16 cellular contexts compared by ENCODE assay signal in the genomic region with DNA sequence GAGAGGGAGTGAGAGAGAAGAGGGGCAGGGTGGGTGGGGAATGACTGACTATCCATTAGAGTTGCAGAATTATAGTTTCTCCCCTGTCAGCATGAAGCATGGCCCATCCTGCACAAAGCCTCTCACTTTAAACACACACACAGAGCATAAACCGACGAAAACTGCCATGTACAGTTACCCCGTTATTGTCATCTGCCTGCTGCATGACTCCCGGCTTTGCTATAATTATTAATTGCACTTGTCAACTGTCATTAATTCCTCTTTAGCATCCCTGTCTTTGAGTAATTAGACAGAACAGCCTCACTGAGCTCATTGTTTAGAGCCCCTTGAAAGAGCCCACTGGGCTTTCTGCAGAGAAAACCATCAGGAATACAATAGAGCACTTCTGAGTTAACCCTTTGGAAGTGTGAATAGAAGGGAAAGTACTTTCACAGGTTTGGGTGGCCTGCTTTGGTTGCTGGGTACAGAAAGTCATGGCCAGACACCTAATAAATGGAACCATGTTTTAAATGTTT.
DNase-seq lines count a peak whose midpoint lies in the region; ATAC-seq and TF ChIP-seq lines count a peak whose summit lies in the region.
"Had no signal": no experiment of that assay in that cellular context is flagged by ENCODE, and none has a peak within 500 bp of the region (broad histone marks: within the 10 kb centered on the region; RNA-seq: fewer than 3 reads in every experiment).

No MANE protein-coding gene starts in this region.

- 39% methylated on average over 4 of the region's 4 CpGs for WGBS in HUES64
- WGBS in right lobe of liver (ENCODE audit: insufficient coverage, low coverage, low lambda C conversion rate, missing lambda C conversion rate): 100% methylated on average over 1 of the region's 4 CpGs

- H3K27ac Mint-ChIP-seq in WTC11: no peak overlapping the region

- POLR2A ChIA-PET in WTC11 (lab: Charles Lee): no interaction called here

- H3K9ac ChIP-seq in HUES64 (ENCODE audit: low read depth, low read length) (no peak overlapping the region), iPS-20b (ENCODE audit: low read depth, low read length) (no peak overlapping the region)

- CTCF ChIA-PET in WTC11 (lab: Charles Lee): interaction anchor here (0.6 kb wide), 1 partner anchor 31 kb away, joined by 4 read pairs; no protein-coding TSS in a partner anchor

- H3K9me3 ChIP-seq in HUES64 (ENCODE audit: insufficient read depth, low read depth, low read length) (0 out of 2 replicates have a peak, but pooled peaks cover 3% of the 10 kb centered on the region), iPS-20b (ENCODE audit: insufficient read depth, low read depth, low read length) (no peaks in the 10 kb centered on the region), neuron (ENCODE audit: low read length) (no peaks in the 10 kb centered on the region), SJCRH30 (replicated peaks) (no peaks in the 10 kb centered on the region), right lobe of liver (no peaks in the 10 kb centered on the region)

- H2AFZ ChIP-seq in neuron (ENCODE audit: low read depth, low read length): no peak overlapping the region

- H3K9me3 Mint-ChIP-seq in WTC11: peaks cover 8% of the 10 kb centered on the region

- DNase-seq in WTC11 (ENCODE audit: low spot score) (no peak), SIG-M5 treated with dmso at 0.1 percent for 504 hours (lab: John Stamatoyannopoulos, UW; ENCODE audit: unreplicated experiment) (no peak), SJCRH30 (no peak), right lobe of liver (no peak), NCI-H446 treated with DMSO at 0.1 percent for 48 hours (lab: John Stamatoyannopoulos, UW) (no peak)
- DNase-seq: COR-L47; EL; NCI-H1436 treated with DMSO at 0.1 percent for 48 hours; NCI-H2029 treated with DMSO at 0.1 percent for 48 hours; NCI-H526 treated with DMSO at 0.1 percent for 48 hours; NK-92 treated with Interleukin-12 subunit alpha and Interleukin-12 subunit beta, amount 100 ng/mL, for 24 hours; RPMI8226; SIG-M5 had no signal

- H3K4me3 Mint-ChIP-seq in WTC11: no peak overlapping the region

- no peaks in the 10 kb centered on the region for H3K27me3 ChIP-seq in HUES64 (ENCODE audit: insufficient read depth, low read length)
- no peaks in the 10 kb centered on the region for H3K27me3 ChIP-seq in iPS-20b (ENCODE audit: insufficient read depth, low read length)
- H3K27me3 ChIP-seq in neuron (ENCODE audit: insufficient read depth, low read length): no peaks in the 10 kb centered on the region
- no peaks in the 10 kb centered on the region for H3K27me3 ChIP-seq in SJCRH30
- H3K27me3 ChIP-seq in right lobe of liver: no peaks in the 10 kb centered on the region

- no peak overlapping the region for H3K4me3 ChIP-seq in HUES64 (ENCODE audit: low read length)
- H3K4me3 ChIP-seq in iPS-20b (ENCODE audit: low read length): 0 out of 2 replicates have a peak overlapping the region, but pooled peaks have one; percentile 1
- peak overlapping the region; percentile 40 for H3K4me3 ChIP-seq in neuron (ENCODE audit: low read length)
- H3K4me3 ChIP-seq in SJCRH30: no peak overlapping the region
- H3K4me3 ChIP-seq in right lobe of liver: no peak overlapping the region

- TF ChIP-seq CTCF in WTC11 (IDR thresholded peaks at IDR 0.05) (no peak), right lobe of liver (IDR thresholded peaks at IDR 0.05) (no peak)

- H3K4me1 Mint-ChIP-seq in WTC11: peaks cover 51% of the 10 kb centered on the region

- ATAC-seq in WTC11 (peak; percentile 57), right lobe of liver (no peak)

- H3K4me1 ChIP-seq in HUES64 (ENCODE audit: insufficient read depth, low read length) (peaks cover 48% of the 10 kb centered on the region), iPS-20b (ENCODE audit: insufficient read depth, low read length) (peaks cover 39% of the 10 kb centered on the region), neuron (ENCODE audit: insufficient read depth, low read length) (peaks cover 32% of the 10 kb centered on the region), SJCRH30 (no peaks in the 10 kb centered on the region), right lobe of liver (peaks cover 0 to 6% (median 0%) of the 10 kb centered on the region in 4 donors)

- peaks cover 7% of the 10 kb centered on the region for H3K36me3 Mint-ChIP-seq in WTC11

- intact Hi-C loops in right lobe of liver (cut with DNase I): no loop called here

- H3K27me3 Mint-ChIP-seq in WTC11 (ENCODE audit: low read depth): no peaks in the 10 kb centered on the region

- no peak for TF ChIP-seq POLR2A in right lobe of liver (IDR thresholded peaks at IDR 0.05)

- peak overlapping the region; percentile 26; the same call in 1 of the 2 replicates for H3K27ac ChIP-seq in HUES64 (ENCODE audit: low read depth, low read length)
- no peak overlapping the region for H3K27ac ChIP-seq in iPS-20b (ENCODE audit: low read length)
- H3K27ac ChIP-seq in SJCRH30: no peak overlapping the region
- no peak overlapping the region for H3K27ac ChIP-seq in right lobe of liver

- no peaks in the 10 kb centered on the region for H3K36me3 ChIP-seq in HUES64 (ENCODE audit: insufficient read depth, low read length)
- H3K36me3 ChIP-seq in iPS-20b (ENCODE audit: insufficient read depth, low read depth, low read length): no peaks in the 10 kb centered on the region
- no peaks in the 10 kb centered on the region for H3K36me3 ChIP-seq in neuron (ENCODE audit: insufficient read depth, low read length)
- no peaks in the 10 kb centered on the region for H3K36me3 ChIP-seq in SJCRH30
- H3K36me3 ChIP-seq in right lobe of liver: no peaks in the 10 kb centered on the region

TF ChIP-seq in WTC11, 78 proteins besides CTCF, POLR2A, EP300 and RAD21:
- TF ChIP-seq TP53 (CRISPR knock-in tag; IDR thresholded peaks at IDR 0.05): no peak
- TF ChIP-seq ZNF263 (CRISPR knock-in tag; IDR thresholded peaks at IDR 0.05; ENCODE audit: low read depth): no peak
- TF ChIP-seq NFYB (CRISPR knock-in tag; conservative IDR thresholded peaks at IDR 0.05; ENCODE audit: low read depth): no peak
- TF ChIP-seq SP1 (CRISPR knock-in tag; conservative IDR thresholded peaks at IDR 0.05): no peak
- TF ChIP-seq ELF4 (CRISPR knock-in tag; IDR thresholded peaks at IDR 0.05; ENCODE audit: low read depth): no peak
- TF ChIP-seq ZNF423 (CRISPR knock-in tag; IDR thresholded peaks at IDR 0.05): no peak
- TF ChIP-seq, protein P1, sequence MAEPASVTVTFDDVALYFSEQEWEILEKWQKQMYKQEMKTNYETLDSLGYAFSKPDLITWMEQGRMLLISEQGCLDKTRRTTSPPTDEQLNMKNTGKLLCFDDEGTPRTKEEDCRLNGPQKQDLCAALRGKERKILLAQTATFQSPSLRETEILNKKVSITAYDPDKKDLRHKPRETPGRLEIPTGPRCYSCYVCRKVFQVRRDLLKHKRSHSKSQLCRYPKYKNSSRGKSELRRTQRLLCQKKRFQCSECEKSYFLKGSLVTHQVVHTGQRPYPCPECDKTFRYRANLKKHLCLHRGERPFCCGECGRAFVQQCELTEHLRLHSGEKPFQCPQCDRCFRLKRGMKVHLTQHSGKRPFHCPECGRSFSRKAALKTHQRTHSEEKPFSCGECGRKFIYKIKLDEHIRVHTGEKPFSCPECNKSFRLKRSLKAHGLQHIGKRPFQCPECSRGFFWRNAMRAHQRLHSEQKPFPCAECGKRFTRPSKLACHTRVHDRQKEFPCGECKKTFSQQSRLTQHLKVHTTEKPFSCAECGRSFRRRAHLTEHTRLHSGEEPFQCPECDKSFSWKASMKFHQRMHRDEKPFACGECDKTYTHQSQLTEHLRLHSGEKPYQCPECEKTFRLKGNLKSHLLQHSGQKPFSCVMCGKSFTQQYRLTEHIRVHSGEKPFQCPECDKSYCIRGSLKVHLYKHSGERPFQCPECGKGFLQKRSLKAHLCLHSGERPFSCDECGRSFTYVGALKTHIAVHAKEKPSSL (CRISPR knock-in tag; conservative IDR thresholded peaks at IDR 0.05): no peak
- TF ChIP-seq, protein P2, sequence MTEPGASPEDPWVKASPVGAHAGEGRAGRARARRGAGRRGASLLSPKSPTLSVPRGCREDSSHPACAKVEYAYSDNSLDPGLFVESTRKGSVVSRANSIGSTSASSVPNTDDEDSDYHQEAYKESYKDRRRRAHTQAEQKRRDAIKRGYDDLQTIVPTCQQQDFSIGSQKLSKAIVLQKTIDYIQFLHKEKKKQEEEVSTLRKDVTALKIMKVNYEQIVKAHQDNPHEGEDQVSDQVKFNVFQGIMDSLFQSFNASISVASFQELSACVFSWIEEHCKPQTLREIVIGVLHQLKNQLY (CRISPR knock-in tag; IDR thresholded peaks at IDR 0.05): no peak
- TF ChIP-seq GRHL2 (CRISPR knock-in tag; IDR thresholded peaks at IDR 0.05; ENCODE audit: insufficient replicate concordance, severe bottlenecking): no peak
- TF ChIP-seq CREB1 (CRISPR knock-in tag; IDR thresholded peaks at IDR 0.05): no peak
- TF ChIP-seq FOXJ3 (CRISPR knock-in tag; IDR thresholded peaks at IDR 0.05; ENCODE audit: borderline replicate concordance): no peak
- no peak for TF ChIP-seq TEAD4 (CRISPR knock-in tag; IDR thresholded peaks at IDR 0.05)
- TF ChIP-seq TEAD1 (CRISPR knock-in tag; IDR thresholded peaks at IDR 0.05): no peak

Comparison
In these comparisons a context has a peak if more than half of its experiments do, and no peak if none do; other contexts are left out.
1. H3K4me3 ChIP-seq: peak in iPS-20b (single experiment) and neuron (single experiment); none in HUES64 (single experiment), SJCRH30 (single experiment) and right lobe of liver (0 of 3).